Comparison of ENCODE assay signal across 2 cellular contexts in genomic region chr3:157127831-157128767, GRCh38.
TF ChIP-seq lines count a peak whose summit lies in the region.

No MANE protein-coding gene starts in this region.

TF ChIP-seq in K562, 482 proteins besides CTCF, POLR2A, EP300 and RAD21 (continued from another document):
- TF ChIP-seq FOXK2 (conservative IDR thresholded peaks at IDR 0.05 in 1 of 2, IDR thresholded peaks at IDR 0.05 in 1 of 2; ENCODE audit: low read depth in 2 of 2) = 0 out of 4 replicates have a peak, but pooled peaks of 1 of the 2 experiments have one; percentile 34
- TF ChIP-seq SRSF3 (IDR thresholded peaks at IDR 0.05; ENCODE audit: insufficient read depth, low read length) = no peak
- no peak for TF ChIP-seq MYC (IDR thresholded peaks at IDR 0.05; ENCODE audit: low read depth, low read length)
- no peak for TF ChIP-seq MYC (CRISPR knock-in tag; IDR thresholded peaks at IDR 0.05; ENCODE audit: borderline replicate concordance, low read depth)
- TF ChIP-seq ZBTB11 (CRISPR knock-in tag; IDR thresholded peaks at IDR 0.05) = no peak
- TF ChIP-seq ZNF449 (CRISPR knock-in tag; IDR thresholded peaks at IDR 0.05) = no peak
- no peak for TF ChIP-seq FOXA3 (CRISPR knock-in tag; conservative IDR thresholded peaks at IDR 0.05 in 1 of 2, IDR thresholded peaks at IDR 0.05 in 1 of 2)
TF ChIP-seq in K562: peak in this region for 67.

TF ChIP-seq in HepG2, 621 proteins besides CTCF, POLR2A, EP300 and RAD21 (continued from another document):
- TF ChIP-seq ZNF317 (CRISPR knock-in tag; IDR thresholded peaks at IDR 0.05) (no peak), NPAS2 (CRISPR knock-in tag; IDR thresholded peaks at IDR 0.05; ENCODE audit: borderline replicate concordance) (no peak), ZBTB10 (CRISPR knock-in tag; IDR thresholded peaks at IDR 0.05; ENCODE audit: borderline replicate concordance) (no peak), HOXA5 (CRISPR knock-in tag; IDR thresholded peaks at IDR 0.05) (no peak), HIVEP1 (CRISPR knock-in tag; IDR thresholded peaks at IDR 0.05) (no peak), TSC22D2 (CRISPR knock-in tag; IDR thresholded peaks at IDR 0.05; ENCODE audit: borderline replicate concordance) (no peak), STAG1 (CRISPR knock-in tag; IDR thresholded peaks at IDR 0.05) (no peak), JUND (CRISPR knock-in tag; IDR thresholded peaks at IDR 0.05) (no peak), HOMEZ (CRISPR knock-in tag; IDR thresholded peaks at IDR 0.05; ENCODE audit: low read depth) (no peak), POLR2AphosphoS5 (IDR thresholded peaks at IDR 0.05; ENCODE audit: low read depth, low read length) (peak; percentile 68), KDM6A (CRISPR knock-in tag; IDR thresholded peaks at IDR 0.05; ENCODE audit: low read depth) (no peak), FOSL1 (CRISPR knock-in tag; IDR thresholded peaks at IDR 0.05; ENCODE audit: borderline replicate concordance) (no peak), TMF1 (CRISPR knock-in tag; IDR thresholded peaks at IDR 0.05; ENCODE audit: low read depth) (no peak), IRF1 (CRISPR knock-in tag; IDR thresholded peaks at IDR 0.05; ENCODE audit: low read depth) (no peak), ZNF773 (CRISPR knock-in tag; IDR thresholded peaks at IDR 0.05; ENCODE audit: borderline replicate concordance) (no peak), U2AF1 (optimal IDR thresholded peaks at IDR 0.05; ENCODE audit: low read depth, low read length) (no peak), E2F1 (CRISPR knock-in tag; IDR thresholded peaks at IDR 0.05) (no peak), ETV6 (CRISPR knock-in tag; conservative IDR thresholded peaks at IDR 0.05) (no peak), HOXA7 (CRISPR knock-in tag; IDR thresholded peaks at IDR 0.05) (no peak), MXD1 (CRISPR knock-in tag; IDR thresholded peaks at IDR 0.05) (no peak)
TF ChIP-seq in HepG2: peak in this region for 43.
